In the genomic region with DNA sequence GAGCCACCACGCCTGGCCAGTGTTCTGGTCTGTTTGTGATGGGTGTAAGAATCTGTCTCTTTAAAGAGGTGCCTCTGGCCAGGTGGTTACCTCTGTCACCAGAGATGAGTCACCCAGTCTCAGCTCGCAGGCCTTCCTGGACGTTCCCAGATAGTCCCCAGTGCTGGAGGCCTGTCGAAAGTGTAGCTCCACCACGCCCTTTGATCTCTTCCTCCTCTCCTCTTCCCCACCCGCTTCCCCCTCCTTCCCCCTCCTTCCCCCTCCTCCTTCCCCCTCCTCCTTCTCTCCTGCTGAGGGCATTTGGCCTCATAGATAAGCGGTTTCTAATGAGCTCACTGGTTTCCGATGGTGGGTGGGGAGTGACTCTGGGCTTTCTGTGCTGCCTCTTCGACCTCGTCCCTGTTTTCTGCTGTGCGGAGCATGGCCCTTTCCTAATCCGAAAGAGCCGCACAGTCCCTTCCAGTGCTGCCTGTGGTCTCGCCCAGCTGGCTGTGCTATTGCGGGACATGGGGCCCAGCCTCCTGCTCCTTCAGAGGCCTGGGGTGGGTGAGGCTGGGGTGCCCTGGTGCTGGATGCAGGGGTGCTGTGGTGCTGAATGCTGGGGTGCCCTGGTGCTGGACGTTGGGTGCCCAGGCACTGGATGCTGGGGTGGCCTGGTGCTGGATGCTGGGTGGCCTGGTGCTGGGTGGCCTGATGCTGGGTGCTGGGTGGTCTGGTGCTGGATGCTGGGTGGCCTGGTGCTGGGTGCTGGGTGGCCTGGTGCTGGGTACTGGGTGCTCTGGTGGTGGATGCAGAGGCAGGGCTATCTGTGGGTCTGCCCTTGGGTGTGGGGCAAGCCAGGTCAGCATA, we compare ENCODE assay signal across 8 cellular contexts. TPM values are rescaled to one million over a fixed set of nuclear protein-coding genes. Genes with fewer than 3 reads are reported as not detected.
A peak's percentile ranks its signal among the peaks of the same experiment; 100 is the strongest.
DNase-seq lines count a peak whose midpoint lies in the region; ATAC-seq lines count a peak whose summit lies in the region.

No MANE protein-coding gene starts in this region.

- peak overlapping the region; percentile 78 to 89 for H3K27ac Mint-ChIP-seq in activated naive CD4-positive, alpha-beta T cell treated with anti-CD3 and anti-CD28 coated beads, Interleukin-2, amount 50 U/mL, for 72 hours

- ATAC-seq in activated naive CD4-positive, alpha-beta T cell treated with anti-CD3 and anti-CD28 coated beads, Interleukin-2, amount 50 U/mL, for 72 hours, result peak; percentile 77 to 91
- ATAC-seq in HG03095 (IDR thresholded peaks at IDR 0.05; ENCODE audit: unreplicated experiment) (no peak), GM21723 (IDR thresholded peaks at IDR 0.05; ENCODE audit: unreplicated experiment) (no peak), HG03342 (IDR thresholded peaks at IDR 0.05; ENCODE audit: unreplicated experiment) (no peak)

- H3K36me3 Mint-ChIP-seq in activated naive CD4-positive, alpha-beta T cell treated with anti-CD3 and anti-CD28 coated beads, Interleukin-2, amount 50 U/mL, for 72 hours, result peaks cover 0 to 12% of the 10 kb centered on the region in 2 donors

- H3K9me3 Mint-ChIP-seq in activated naive CD4-positive, alpha-beta T cell treated with anti-CD3 and anti-CD28 coated beads, Interleukin-2, amount 50 U/mL, for 72 hours, result peaks cover 0 to 3% of the 10 kb centered on the region in 2 donors

- DNase-seq in DMS53 (lab: John Stamatoyannopoulos, UW) (peak; percentile 87), Kasumi-1 (lab: John Stamatoyannopoulos, UW) (peak; percentile 28 to 64), kidney tubule cell (ENCODE audit: low spot score) (peak; percentile 90), T1000 (lab: John Stamatoyannopoulos, UW) (no peak)
- peak in 1 of 2 donors; percentile 19 for DNase-seq in activated naive CD4-positive, alpha-beta T cell treated with anti-CD3 and anti-CD28 coated beads, Interleukin-2, amount 50 U/mL, for 72 hours (ENCODE audit: low spot score in 2 of 2)

RNA-seq across cellular contexts. Expression of gene AGPAT3, which starts 19.2 kb away (rescaled TPM):
- total RNA-seq in activated naive CD4-positive, alpha-beta T cell treated with anti-CD3 and anti-CD28 coated beads, Interleukin-2, amount 50 U/mL, for 72 hours, result 100 to 1,000 TPM in 1 of 2 donors, 10 to 100 TPM in 1; 21.2 to 109 TPM

Comparison
In these comparisons a context has a peak if more than half of its experiments do, and no peak if none do; other contexts are left out.
1. ATAC-seq: peak in activated naive CD4-positive, alpha-beta T cell treated with anti-CD3 and anti-CD28 coated beads, Interleukin-2, amount 50 U/mL, for 72 hours (2 of 2); none in HG03095 (single experiment), GM21723 (single experiment) and HG03342 (single experiment).